1 cellular context compared by ENCODE assay signal in genomic region chr7:7992502-7992901, GRCh38.
TF ChIP-seq lines count a peak whose summit lies in the region.

No MANE protein-coding gene starts in this region.

TF ChIP-seq in H1, 55 proteins besides CTCF, POLR2A, EP300 and RAD21:
- TF ChIP-seq SIRT6 (IDR thresholded peaks at IDR 0.05; ENCODE audit: low read length) (no peak), SUZ12 (IDR thresholded peaks at IDR 0.05; ENCODE audit: low read length) (no peak), SRF (IDR thresholded peaks at IDR 0.05; ENCODE audit: low read depth, low read length) (no peak), TCF12 (IDR thresholded peaks at IDR 0.05; ENCODE audit: low read depth, low read length) (no peak), RNF2 (IDR thresholded peaks at IDR 0.05; ENCODE audit: borderline replicate concordance, low read depth, low read length, missing control alignments, poor library complexity, severe bottlenecking) (no peak), MAFK (IDR thresholded peaks at IDR 0.05; ENCODE audit: low read depth, low read length) (no peak), CBX5 (IDR thresholded peaks at IDR 0.05; ENCODE audit: low read depth, low read length) (no peak), CEBPB (IDR thresholded peaks at IDR 0.05; ENCODE audit: low read depth, low read length) (no peak), HDAC2 (IDR thresholded peaks at IDR 0.05; ENCODE audit: borderline replicate concordance in 1 of 2, low read depth in 2 of 2, low read length in 2 of 2) (no peak), JUND (IDR thresholded peaks at IDR 0.05; ENCODE audit: low read length) (no peak), CBX8 (IDR thresholded peaks at IDR 0.05; ENCODE audit: borderline replicate concordance, low read depth, low read length) (no peak), USF2 (IDR thresholded peaks at IDR 0.05; ENCODE audit: low read length) (no peak), POU5F1 (IDR thresholded peaks at IDR 0.05; ENCODE audit: low read depth, low read length) (no peak), JUN (IDR thresholded peaks at IDR 0.05; ENCODE audit: low read depth, low read length) (no peak), CTBP2 (IDR thresholded peaks at IDR 0.05; ENCODE audit: borderline replicate concordance, insufficient read depth, insufficient read length, low read length) (no peak), FOSL1 (IDR thresholded peaks at IDR 0.05; ENCODE audit: insufficient read depth, low read depth, low read length) (no peak), RFX5 (IDR thresholded peaks at IDR 0.05; ENCODE audit: borderline replicate concordance, low read depth, low read length) (no peak)
TF ChIP-seq in H1: peak in this region for 0.
